ENCODE assay signal across 9 cellular contexts in the genomic region with DNA sequence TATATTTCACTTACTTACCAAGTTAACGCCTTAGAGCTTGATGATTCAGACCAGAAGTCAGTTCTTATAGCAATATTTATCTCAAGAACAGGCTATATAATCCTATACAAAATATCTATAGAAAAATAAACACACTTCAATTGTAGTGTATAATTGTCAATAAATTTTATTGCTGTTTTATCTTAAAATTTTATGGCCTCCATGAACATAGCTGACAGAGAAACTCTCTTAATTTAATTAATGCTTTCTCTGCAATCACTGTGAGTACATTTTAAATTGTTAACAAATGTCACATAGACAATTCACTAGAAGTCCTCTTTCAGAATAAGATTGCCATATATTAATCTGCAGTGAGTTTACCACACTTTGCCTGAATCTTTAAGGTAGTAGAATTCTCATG.
"Had no signal": no experiment of that assay in that cellular context is flagged by ENCODE, and none has a peak within 500 bp of the region (broad histone marks: within the 10 kb centered on the region; RNA-seq: fewer than 3 reads in every experiment).

No MANE protein-coding gene starts in this region.

- H3K4me1 Mint-ChIP-seq: IgD-negative memory B cell had no signal

- H3K27me3 Mint-ChIP-seq: IgD-negative memory B cell had no signal

- H3K4me3 Mint-ChIP-seq: GM23338, H9, IgD-negative memory B cell had no signal

- H3K36me3 Mint-ChIP-seq: IgD-negative memory B cell had no signal

- DNase-seq: H9, HCEC 1CT, KBM-7 had no signal

- H3K27ac Mint-ChIP-seq: IgD-negative memory B cell had no signal

- FAIRE-seq: H1, H54, HepG2, HTR-8/SVneo had no signal
